In the genomic region with DNA sequence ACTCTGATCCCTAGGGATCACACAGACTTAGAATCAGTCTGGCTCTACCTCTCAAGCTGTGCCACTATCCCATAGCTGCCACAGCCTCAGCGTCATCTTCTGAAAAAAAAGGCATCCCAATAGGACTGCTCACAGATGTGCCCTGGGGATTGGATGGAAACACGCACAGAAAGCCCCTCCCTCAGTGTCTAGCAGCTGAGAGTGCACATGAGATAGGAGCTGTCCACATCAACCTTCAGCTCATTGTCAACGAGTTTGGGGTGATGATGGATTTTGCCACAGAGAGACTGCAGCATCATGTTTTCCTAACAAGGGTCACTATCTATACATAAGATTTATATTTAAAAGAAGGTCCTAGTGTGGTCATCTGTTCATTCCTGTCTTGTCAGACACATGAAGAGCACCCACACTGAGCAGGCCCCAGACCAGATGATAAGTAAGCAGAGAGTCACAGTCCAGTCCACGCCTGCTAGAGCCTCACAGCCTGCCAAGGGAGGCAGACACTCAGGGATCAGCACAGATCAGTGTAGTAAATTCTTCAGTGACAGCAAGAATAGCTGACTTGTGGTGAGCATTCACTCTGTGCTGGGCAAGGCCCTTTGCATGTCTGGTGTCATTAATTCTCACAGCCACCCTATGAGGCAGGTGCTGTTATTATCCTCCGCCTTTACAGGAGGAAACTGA, we compare ENCODE assay signal across 26 cellular contexts. TPM values are rescaled to one million over a fixed set of nuclear protein-coding genes. Genes with fewer than 3 reads are reported as not detected.
DNase-seq lines count a peak whose midpoint lies in the region; ATAC-seq, FAIRE-seq and TF ChIP-seq lines count a peak whose summit lies in the region.
"Had no signal": no experiment of that assay in that cellular context is flagged by ENCODE, and none has a peak within 500 bp of the region (broad histone marks: within the 10 kb centered on the region; RNA-seq: fewer than 3 reads in every experiment).

No MANE protein-coding gene starts in this region.

- no peak overlapping the region for H4K91ac ChIP-seq in trophoblast cell (ENCODE audit: low read depth, low read length)

- no peak overlapping the region for H2AK5ac ChIP-seq in trophoblast cell (ENCODE audit: low read length)

- H3K4me1 ChIP-seq in K562 (replicated peaks in 1 of 2; ENCODE audit: control insufficient read depth in 2 of 2, insufficient read depth in 2 of 2, low read length in 2 of 2) = peaks cover 0 to 8% of the 10 kb centered on the region in 2 experiments; a peak in 1 of 5 replicates
- H3K4me1 ChIP-seq in right atrium auricular region = peaks cover 0 to 74% of the 10 kb centered on the region in 2 donors
- H3K4me1 ChIP-seq in trophoblast cell (ENCODE audit: control insufficient read depth in 1 of 2, insufficient read depth in 2 of 2, low read length in 2 of 2) = peaks cover 12 to 20% of the 10 kb centered on the region in 2 experiments
- no peaks in the 10 kb centered on the region for H3K4me1 ChIP-seq in MM.1S (ENCODE audit: low read length)
- H3K4me1 ChIP-seq: uterus had no signal

- no peak overlapping the region for H3K14ac ChIP-seq in trophoblast cell (ENCODE audit: low read length)

- H3K4me3 ChIP-seq in K562 = no peak overlapping the region
- no peak overlapping the region for H3K4me3 ChIP-seq in right atrium auricular region
- H3K4me3 ChIP-seq in trophoblast cell (ENCODE audit: low read depth, low read length) = no peak overlapping the region
- H3K4me3 ChIP-seq in MM.1S (ENCODE audit: low read length) = no peak overlapping the region
- H3K4me3 ChIP-seq in H7 (ENCODE audit: insufficient read depth, low read depth, low read length) = no peak overlapping the region
- H3K4me3 ChIP-seq: coronary artery, uterus had no signal

- no peak for TF ChIP-seq CTCF in CD4-positive, alpha-beta T cell (IDR thresholded peaks at IDR 0.05)
- no peak for TF ChIP-seq CTCF in K562 (IDR thresholded peaks at IDR 0.05 in 2 of 3, conservative IDR thresholded peaks at IDR 0.05 in 1 of 3; ENCODE audit: insufficient read depth in 2 of 3, low read depth in 1 of 3, low read length in 3 of 3)
- no peak for TF ChIP-seq CTCF in right atrium auricular region (IDR thresholded peaks at IDR 0.05)
- no peak for TF ChIP-seq CTCF in MM.1S (IDR thresholded peaks at IDR 0.05; ENCODE audit: low read length)

- TF ChIP-seq RAD21 in K562 (CRISPR knock-in tag; conservative IDR thresholded peaks at IDR 0.05 in 1 of 2, IDR thresholded peaks at IDR 0.05 in 1 of 2) = no peak

- no TSS peak for BruUV-seq in K562 (replicated peaks; lab: Mats Ljungman, UMichigan)

- TF ChIP-seq POLR2A in K562 (conservative IDR thresholded peaks at IDR 0.05) = no peak

- peaks cover 65% of the 10 kb centered on the region for H3K4me1 Mint-ChIP-seq in CD4-positive, alpha-beta T cell (ENCODE audit: low read depth)

- H3K9me1 ChIP-seq in K562 (ENCODE audit: control insufficient read depth, insufficient read depth, low read length) = no peaks in the 10 kb centered on the region

- H2BK120ac ChIP-seq in trophoblast cell (ENCODE audit: insufficient read depth, low read length, poor library complexity) = no peak overlapping the region

- in situ Hi-C loops in K562 (cut with MboI) = no loop called here

- H3K9me2 ChIP-seq in MM.1S (replicated peaks; ENCODE audit: insufficient read depth, low read length) = no peaks in the 10 kb centered on the region

- no peak for FAIRE-seq in K562 (lab: Jason Lieb, UNC)
- FAIRE-seq: GM18507 had no signal

- H3K4me3 Mint-ChIP-seq in CD4-positive, alpha-beta T cell = no peak overlapping the region
- H3K4me3 Mint-ChIP-seq: activated CD8-positive, alpha-beta T cell treated with anti-CD3 and anti-CD28 coated beads for 36 hours; CD4-positive, alpha-beta memory T cell; memory B cell; naive B cell had no signal

- H3K9me3 ChIP-seq in CD4-positive, alpha-beta T cell (ENCODE audit: control insufficient read depth, low read length) = no peaks in the 10 kb centered on the region
- no peaks in the 10 kb centered on the region for H3K9me3 ChIP-seq in K562 (replicated peaks; ENCODE audit: control insufficient read depth, insufficient read depth, low read depth, low read length)
- no peaks in the 10 kb centered on the region for H3K9me3 ChIP-seq in right atrium auricular region
- no peaks in the 10 kb centered on the region for H3K9me3 ChIP-seq in trophoblast cell (ENCODE audit: insufficient read depth, low read depth, low read length)
- no peaks in the 10 kb centered on the region for H3K9me3 ChIP-seq in MM.1S (replicated peaks; ENCODE audit: insufficient read depth, low read length)
- H3K9me3 ChIP-seq: uterus had no signal

- no peak overlapping the region for H4K8ac ChIP-seq in trophoblast cell (ENCODE audit: low read depth, low read length)

- H3K27ac Mint-ChIP-seq in CD4-positive, alpha-beta T cell = peak overlapping the region; percentile 89
- H3K27ac Mint-ChIP-seq: activated CD8-positive, alpha-beta T cell treated with anti-CD3 and anti-CD28 coated beads for 36 hours; memory B cell had no signal

- no peak overlapping the region for H3K4me2 ChIP-seq in K562 (ENCODE audit: insufficient read depth, low read length)
- H3K4me2 ChIP-seq in trophoblast cell (ENCODE audit: low read length) = no peak overlapping the region
- no peak overlapping the region for H3K4me2 ChIP-seq in MM.1S (ENCODE audit: low read depth, low read length)

- H3K18ac ChIP-seq in trophoblast cell (ENCODE audit: low read length) = no peak overlapping the region

- peaks cover 7% of the 10 kb centered on the region for H3K79me1 ChIP-seq in trophoblast cell (ENCODE audit: low read length)

- intact Hi-C loops in CD4-positive, alpha-beta T cell (cut with DNase I, micrococcal nuclease) = no loop called here
- intact Hi-C loops in K562 (cut with micrococcal nuclease) = no loop called here

- no peak overlapping the region for H2BK5ac ChIP-seq in trophoblast cell (ENCODE audit: low read depth, low read length, poor library complexity)

- no peaks in the 10 kb centered on the region for H3K36me3 Mint-ChIP-seq in CD4-positive, alpha-beta T cell (ENCODE audit: low read depth)
- H3K36me3 Mint-ChIP-seq: CD4-positive, alpha-beta memory T cell; memory B cell; naive B cell had no signal

- H2BK12ac ChIP-seq in trophoblast cell (ENCODE audit: low read length) = peak overlapping the region; percentile 14

- H3K27me3 ChIP-seq in CD4-positive, alpha-beta T cell (ENCODE audit: control insufficient read depth, insufficient read depth, low read length) = no peaks in the 10 kb centered on the region
- H3K27me3 ChIP-seq in K562 (ENCODE audit: control insufficient read depth in 2 of 2, insufficient read depth in 2 of 2, low read length in 2 of 2) = peaks cover 44 to 79% of the 10 kb centered on the region in 2 experiments; a peak in 4 of 5 replicates
- no peaks in the 10 kb centered on the region for H3K27me3 ChIP-seq in right atrium auricular region
- no peaks in the 10 kb centered on the region for H3K27me3 ChIP-seq in trophoblast cell (ENCODE audit: insufficient read depth, low read length)
- no peaks in the 10 kb centered on the region for H3K27me3 ChIP-seq in MM.1S (replicated peaks; ENCODE audit: insufficient read depth, low read length)
- H3K27me3 ChIP-seq in H7 (ENCODE audit: control insufficient read depth, insufficient read depth, low read length) = no peaks in the 10 kb centered on the region
- H3K27me3 ChIP-seq: uterus had no signal

- H3K36me3 ChIP-seq in K562 (ENCODE audit: control insufficient read depth, insufficient read depth, low read length) (no peaks in the 10 kb centered on the region), right atrium auricular region (peaks cover 17% of the 10 kb centered on the region), trophoblast cell (ENCODE audit: control insufficient read depth in 1 of 2, insufficient read depth in 2 of 2, low read length in 2 of 2) (no peaks in the 10 kb centered on the region), MM.1S (replicated peaks; ENCODE audit: insufficient read depth, low read length) (no peaks in the 10 kb centered on the region), H7 (replicated peaks; ENCODE audit: control insufficient read depth, insufficient read depth, low read length) (no peaks in the 10 kb centered on the region)
- H3K36me3 ChIP-seq: uterus had no signal

- H3K4ac ChIP-seq in trophoblast cell (ENCODE audit: low read depth, low read length) = no peak overlapping the region

- no peak overlapping the region for H2AFZ ChIP-seq in K562 (ENCODE audit: low read depth, low read length)
- H2AFZ ChIP-seq in trophoblast cell (ENCODE audit: insufficient read depth, low read length, poor library complexity) = no peak overlapping the region
- no peak overlapping the region for H2AFZ ChIP-seq in MM.1S (ENCODE audit: low read length)

- H4K12ac ChIP-seq in trophoblast cell (ENCODE audit: low read depth, low read length) = no peak overlapping the region

- DNase-seq in CD4-positive, alpha-beta T cell = no peak
- DNase-seq in K562 (ENCODE audit: extremely low read depth in 1 of 4, low spot score in 3 of 4) (no peak), right atrium auricular region (ENCODE audit: low spot score) (no peak), trophoblast cell (peak; percentile 54 to 60), DMS153 (lab: John Stamatoyannopoulos, UW) (no peak), SKM-1 (lab: John Stamatoyannopoulos, UW; ENCODE audit: unreplicated experiment) (no peak), MM.1S (no peak), H7 (no peak)
- DNase-seq: activated CD4-positive, CD25-positive, alpha-beta regulatory T cell treated with anti-CD3 and anti-CD28 coated beads, Interleukin-2, amount 50 U/mL, for 72 hours; activated CD8-positive, alpha-beta T cell treated with anti-CD3 and anti-CD28 coated beads for 36 hours; activated gamma-delta T cell treated with Interleukin-2 at 50 U/mL for 16 hours; CD4-positive, alpha-beta memory T cell; HCEC 1CT; hippocampal formation; KBM-7; naive B cell; NCI-H1436; NCI-H526; retina; RPMI8226; stimulated activated CD4-positive, alpha-beta T cell treated with anti-CD3 and anti-CD28 coated beads, Interleukin-15, amount 100 ng/mL, for 24 hours; stimulated activated CD8-positive, alpha-beta memory T cell treated with anti-CD3 and anti-CD28 coated beads, Interleukin-4, amount 100 ng/mL, for 48 hours; uterus had no signal

- no peaks in the 10 kb centered on the region for H3F3A ChIP-seq in MM.1S (ENCODE audit: insufficient read depth, low read length)

- H3K9me3 Mint-ChIP-seq in CD4-positive, alpha-beta T cell = no peaks in the 10 kb centered on the region
- H3K9me3 Mint-ChIP-seq: activated CD8-positive, alpha-beta T cell treated with anti-CD3 and anti-CD28 coated beads for 36 hours; CD4-positive, alpha-beta memory T cell; memory B cell; naive B cell had no signal

- POLR2A ChIA-PET in CD4-positive, alpha-beta T cell (lab: Charles Lee) = interaction anchor here (2.0 to 2.8 kb wide), 3 partner anchors 47 to 60 kb away, joined by 9 to 10 read pairs (median 9); a partner anchor contains a TSS
- POLR2A ChIA-PET in K562 (lab: Yijun Ruan, JAX) = interaction anchor here (0.7 to 0.9 kb wide), 2 partner anchors 8 to 20 kb away, joined by 3 read pairs; no protein-coding TSS in a partner anchor

- 4% methylated on average over 5 of the region's 5 CpGs for WGBS in K562 (ENCODE audit: insufficient coverage, low coverage, missing lambda C conversion rate)
- WGBS in trophoblast cell (ENCODE audit: extremely low coverage, insufficient coverage, insufficient read length) = no CpG with 5 or more reads among the region's 5 CpGs

- ATAC-seq in CD4-positive, alpha-beta T cell (ENCODE audit: poor library complexity) = no peak
- no peak for ATAC-seq in K562

- H3K23ac ChIP-seq in trophoblast cell (ENCODE audit: low read length) = no peak overlapping the region

- H3K79me2 ChIP-seq in K562 (ENCODE audit: control insufficient read depth, insufficient read depth, low read length) = no peaks in the 10 kb centered on the region
- H3K79me2 ChIP-seq in trophoblast cell (ENCODE audit: control insufficient read depth, insufficient read depth, low read length, poor library complexity) = no peaks in the 10 kb centered on the region
- H3K79me2 ChIP-seq in MM.1S (ENCODE audit: low read length) = no peaks in the 10 kb centered on the region

- H3K27me3 Mint-ChIP-seq in CD4-positive, alpha-beta T cell = peaks cover 7% of the 10 kb centered on the region
- H3K27me3 Mint-ChIP-seq: activated CD8-positive, alpha-beta T cell treated with anti-CD3 and anti-CD28 coated beads for 36 hours had no signal

- no peak for TF ChIP-seq EP300 in K562 (IDR thresholded peaks at IDR 0.05; ENCODE audit: low read length)

- H4K20me1 ChIP-seq in K562 (replicated peaks; ENCODE audit: control insufficient read depth, insufficient read depth, low read length) (no peaks in the 10 kb centered on the region; the same call in 1 of the 2 replicates), MM.1S (ENCODE audit: insufficient read depth, low read length) (no peaks in the 10 kb centered on the region)

- no peak overlapping the region for H3K27ac ChIP-seq in CD4-positive, alpha-beta T cell (ENCODE audit: low read depth, low read length)
- H3K27ac ChIP-seq in K562 (ENCODE audit: extremely low read depth, low read depth, low read length) = no peak overlapping the region
- H3K27ac ChIP-seq in right atrium auricular region = peak overlapping the region; percentile 82
- no peak overlapping the region for H3K27ac ChIP-seq in trophoblast cell (ENCODE audit: low read depth, low read length)
- H3K27ac ChIP-seq in MM.1S (ENCODE audit: low read length) = no peak overlapping the region
- H3K27ac ChIP-seq: coronary artery, uterus had no signal

- H3K9ac ChIP-seq in K562 (ENCODE audit: insufficient read depth in 1 of 2, low read depth in 2 of 2, low read length in 2 of 2) = no peak overlapping the region
- H3K9ac ChIP-seq in trophoblast cell (ENCODE audit: low read length) = no peak overlapping the region
- H3K9ac ChIP-seq in MM.1S (ENCODE audit: low read length) = no peak overlapping the region

- CTCF ChIA-PET in CD4-positive, alpha-beta T cell (lab: Charles Lee) = no interaction called here
- CTCF ChIA-PET in K562 (lab: Yijun Ruan, JAX; ENCODE audit: low intra/inter-chr PET ratio) = no interaction called here

RNA-seq across cellular contexts. Expression of a gene that starts 25.8 kb away (rescaled TPM):
- total RNA-seq in CD4-positive, alpha-beta T cell = under 1 TPM; 0.47 to 0.56 TPM
- not detected in 2 replicates for total RNA-seq in K562 (2011; cell fraction: chromatin; rRNA removed; ENCODE audit: low replicate concordance)
- under 0.01 TPM in 1 of 2 replicates, not detected in the other for total RNA-seq in K562 (2011; cell fraction: nucleolus; rRNA removed)
- total RNA-seq in K562 (2011; cell fraction: nucleoplasm; rRNA removed) = 0.07 TPM in 1 of 2 replicates, not detected in the other
- 0.12 TPM in 1 of 2 replicates, not detected in the other for total RNA-seq in K562 (2014; rRNA removed)
- total RNA-seq in K562 (2014; rRNA removed; fragmentation: Illumina TruSeq; extraction: Trizol) = 0.48 TPM in 1 of 2 replicates, not detected in the other
- total RNA-seq in K562 (2015; rRNA removed; fragmentation: Illumina TruSeq; extraction: Trizol) = 0.04 TPM in 1 of 2 replicates, not detected in the other
- total RNA-seq in K562 (2021) = 0.07 and 0.13 TPM in 2 replicates
- 0.04 TPM in 1 of 2 replicates, not detected in the other for polyA plus RNA-seq in K562 (2011; rRNA removed)
- 0.01 TPM in 2 replicates for polyA plus RNA-seq in K562 (2011; cell fraction: cytosol; rRNA removed)
- not detected in 2 replicates for polyA plus RNA-seq in K562 (2011; cell fraction: nucleus; rRNA removed)
- 0.07 and 0.10 TPM in 2 replicates for polyA plus RNA-seq in K562 (2012)
- polyA plus RNA-seq in K562 (2014; fragmentation: Illumina TruSeq; extraction: Trizol) = 0.03 and 0.10 TPM in 2 replicates
- under 1 TPM; 0.01 to 0.03 TPM for polyA plus RNA-seq in K562 (2014; fragmentation: Nextera tagmentation; extraction: Ambion mirVana)
- polyA plus RNA-seq in K562 (2014; rRNA removed) = 0.12 TPM in 1 of 2 replicates, not detected in the other
- polyA minus RNA-seq in K562 (2011; rRNA and poly(A)+ RNA removed) = not detected in 2 replicates
- polyA minus RNA-seq in K562 (2011; cell fraction: cytosol; rRNA and poly(A)+ RNA removed) = not detected in 2 replicates
- not detected in 2 replicates for polyA minus RNA-seq in K562 (2011; cell fraction: nucleus; rRNA and poly(A)+ RNA removed)
- 10 to 100 TPM; 45.6 to 48.9 TPM for total RNA-seq in right atrium auricular region
- 6.6 and 6.9 TPM in 2 replicates for polyA plus RNA-seq in trophoblast cell (2013)
- total RNA-seq in H7 (2014; rRNA removed; shearing (Covaris generic)) = 2.2 and 3.3 TPM in 2 replicates
- total RNA-seq: CD4-positive, alpha-beta memory T cell had no signal
- polyA plus RNA-seq: CD4-positive, alpha-beta memory T cell had no signal

RNA-seq across cellular contexts. Expression of a gene that starts 47.8 kb away (rescaled TPM):
- 10 to 100 TPM; 20.8 to 22.5 TPM for total RNA-seq in CD4-positive, alpha-beta T cell
- 19.7 and 30.9 TPM in 2 replicates for total RNA-seq in K562 (2011; cell fraction: chromatin; rRNA removed; ENCODE audit: low replicate concordance)
- 10.5 and 12.1 TPM in 2 replicates for total RNA-seq in K562 (2011; cell fraction: nucleolus; rRNA removed)
- 21.0 and 33.4 TPM in 2 replicates for total RNA-seq in K562 (2011; cell fraction: nucleoplasm; rRNA removed)
- total RNA-seq in K562 (2014; rRNA removed) (26.1 and 27.6 TPM in 2 replicates), K562 (2014; rRNA removed; fragmentation: Illumina TruSeq; extraction: Trizol) (35.8 and 44.2 TPM in 2 replicates), K562 (2015; rRNA removed; fragmentation: Illumina TruSeq; extraction: Trizol) (19.4 and 23.2 TPM in 2 replicates), K562 (2021) (37.8 and 40.5 TPM in 2 replicates), right atrium auricular region (10 to 100 TPM in 1 of 2 donors, 1 to 10 TPM in 1; 6.9 to 10.7 TPM)
- polyA plus RNA-seq in K562 (2011; rRNA removed) (29.1 and 31.0 TPM in 2 replicates), K562 (2014; fragmentation: Illumina TruSeq; extraction: Trizol) (23.0 and 23.4 TPM in 2 replicates), K562 (2014; fragmentation: Nextera tagmentation; extraction: Ambion mirVana) (10 to 100 TPM; 11.2 to 17.1 TPM), K562 (2014; rRNA removed) (25.8 and 26.4 TPM in 2 replicates)
- 4.9 and 14.0 TPM in 2 replicates for polyA plus RNA-seq in K562 (2011; cell fraction: cytosol; rRNA removed)
- 14.6 and 16.7 TPM in 2 replicates for polyA plus RNA-seq in K562 (2011; cell fraction: nucleus; rRNA removed)
- 8.6 and 9.6 TPM in 2 replicates for polyA plus RNA-seq in K562 (2012)
- 40.6 and 45.9 TPM in 2 replicates for polyA minus RNA-seq in K562 (2011; rRNA and poly(A)+ RNA removed)
- 19.4 and 28.1 TPM in 2 replicates for polyA minus RNA-seq in K562 (2011; cell fraction: cytosol; rRNA and poly(A)+ RNA removed)
- polyA minus RNA-seq in K562 (2011; cell fraction: nucleus; rRNA and poly(A)+ RNA removed) = 11.2 and 19.1 TPM in 2 replicates
- polyA plus RNA-seq in trophoblast cell (2013) = 10.1 and 11.1 TPM in 2 replicates
- 36.1 and 37.0 TPM in 2 replicates for total RNA-seq in H7 (2014; rRNA removed; shearing (Covaris generic))

Comparison
In these comparisons a context has a peak if more than half of its experiments do, and no peak if none do; other contexts are left out.
1. DNase-seq: peak in trophoblast cell (2 of 2); none in CD4-positive, alpha-beta T cell (0 of 10), K562 (0 of 4), right atrium auricular region (single experiment), DMS153 (single experiment), SKM-1 (single experiment), MM.1S (single experiment) and H7 (single experiment).
2. H3K27ac ChIP-seq: peak in right atrium auricular region (2 of 2); none in CD4-positive, alpha-beta T cell (single experiment), K562 (single experiment), trophoblast cell (single experiment) and MM.1S (single experiment).
3. RNA of a gene that starts 25.8 kb away (total RNA-seq): 45.6 to 48.9 TPM in right atrium auricular region; 2.2 to 3.3 TPM in H7, 0.47 to 0.56 TPM in CD4-positive, alpha-beta T cell and under 0.01 to 0.48 TPM in K562; every median in the first group is over 10 times any median in the second.